ENCODE assay signal across 1 cellular context in the genomic region with DNA sequence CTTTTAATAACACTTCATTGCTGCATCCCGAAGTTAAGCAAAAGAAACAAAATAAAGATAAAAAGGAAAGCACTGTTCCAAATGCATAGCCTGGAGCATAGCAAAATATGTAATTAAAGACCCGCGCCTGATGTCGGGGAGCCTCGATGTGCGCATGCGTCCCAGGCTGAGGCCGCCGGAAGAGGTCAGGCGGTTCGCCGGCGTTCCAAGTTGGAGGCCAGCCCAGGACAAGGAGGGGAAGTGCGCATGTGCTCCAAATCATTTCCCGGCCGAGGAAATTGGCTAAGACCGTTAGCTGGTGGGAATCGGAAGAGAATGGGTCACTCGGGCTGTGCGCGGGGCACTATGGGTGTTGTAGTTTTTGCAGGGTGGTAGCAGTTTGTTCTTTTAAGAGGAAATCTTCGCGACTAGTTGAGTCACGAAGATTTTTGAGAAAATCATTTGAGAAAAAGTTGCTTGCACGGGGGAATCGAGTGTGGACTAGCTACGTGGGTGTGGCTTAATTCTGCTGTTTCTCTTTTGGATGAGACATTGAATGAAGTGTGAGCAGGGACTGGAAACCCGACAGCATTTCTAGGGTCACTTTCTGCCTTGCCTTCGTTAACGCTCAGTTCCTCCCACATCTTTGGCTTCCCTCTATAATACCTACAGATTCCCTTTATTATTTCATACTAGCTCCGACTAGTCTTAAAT.
A peak's percentile ranks its signal among the peaks of the same experiment; 100 is the strongest.
TF ChIP-seq lines count a peak whose summit lies in the region.

No MANE protein-coding gene starts in this region.

TF ChIP-seq in HepG2, 621 proteins besides CTCF, POLR2A, EP300 and RAD21 (continued from another document):
- TF ChIP-seq, protein P1, sequence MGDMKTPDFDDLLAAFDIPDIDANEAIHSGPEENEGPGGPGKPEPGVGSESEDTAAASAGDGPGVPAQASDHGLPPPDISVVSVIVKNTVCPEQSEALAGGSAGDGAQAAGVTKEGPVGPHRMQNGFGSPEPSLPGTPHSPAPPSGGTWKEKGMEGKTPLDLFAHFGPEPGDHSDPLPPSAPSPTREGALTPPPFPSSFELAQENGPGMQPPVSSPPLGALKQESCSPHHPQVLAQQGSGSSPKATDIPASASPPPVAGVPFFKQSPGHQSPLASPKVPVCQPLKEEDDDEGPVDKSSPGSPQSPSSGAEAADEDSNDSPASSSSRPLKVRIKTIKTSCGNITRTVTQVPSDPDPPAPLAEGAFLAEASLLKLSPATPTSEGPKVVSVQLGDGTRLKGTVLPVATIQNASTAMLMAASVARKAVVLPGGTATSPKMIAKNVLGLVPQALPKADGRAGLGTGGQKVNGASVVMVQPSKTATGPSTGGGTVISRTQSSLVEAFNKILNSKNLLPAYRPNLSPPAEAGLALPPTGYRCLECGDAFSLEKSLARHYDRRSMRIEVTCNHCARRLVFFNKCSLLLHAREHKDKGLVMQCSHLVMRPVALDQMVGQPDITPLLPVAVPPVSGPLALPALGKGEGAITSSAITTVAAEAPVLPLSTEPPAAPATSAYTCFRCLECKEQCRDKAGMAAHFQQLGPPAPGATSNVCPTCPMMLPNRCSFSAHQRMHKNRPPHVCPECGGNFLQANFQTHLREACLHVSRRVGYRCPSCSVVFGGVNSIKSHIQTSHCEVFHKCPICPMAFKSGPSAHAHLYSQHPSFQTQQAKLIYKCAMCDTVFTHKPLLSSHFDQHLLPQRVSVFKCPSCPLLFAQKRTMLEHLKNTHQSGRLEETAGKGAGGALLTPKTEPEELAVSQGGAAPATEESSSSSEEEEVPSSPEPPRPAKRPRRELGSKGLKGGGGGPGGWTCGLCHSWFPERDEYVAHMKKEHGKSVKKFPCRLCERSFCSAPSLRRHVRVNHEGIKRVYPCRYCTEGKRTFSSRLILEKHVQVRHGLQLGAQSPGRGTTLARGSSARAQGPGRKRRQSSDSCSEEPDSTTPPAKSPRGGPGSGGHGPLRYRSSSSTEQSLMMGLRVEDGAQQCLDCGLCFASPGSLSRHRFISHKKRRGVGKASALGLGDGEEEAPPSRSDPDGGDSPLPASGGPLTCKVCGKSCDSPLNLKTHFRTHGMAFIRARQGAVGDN (CRISPR knock-in tag; IDR thresholded peaks at IDR 0.05), result peak; percentile 16; the same call in 1 of the 2 replicates
- TF ChIP-seq THAP11 (CRISPR knock-in tag; IDR thresholded peaks at IDR 0.05) (peak; percentile 96), GABPB1 (CRISPR knock-in tag; IDR thresholded peaks at IDR 0.05) (peak; percentile 90), CBX1 (IDR thresholded peaks at IDR 0.05; ENCODE audit: low read depth) (peak; percentile 63), MYC (CRISPR knock-in tag; IDR thresholded peaks at IDR 0.05; ENCODE audit: borderline replicate concordance) (no peak), ZZZ3 (CRISPR knock-in tag; IDR thresholded peaks at IDR 0.05; ENCODE audit: borderline replicate concordance) (no peak), HCFC1 (IDR thresholded peaks at IDR 0.05; ENCODE audit: low read depth, low read length) (peak; percentile 49; the same call in 1 of the 2 replicates), HMG20B (CRISPR knock-in tag; conservative IDR thresholded peaks at IDR 0.05) (0 out of 2 replicates have a peak, but pooled peaks have one; percentile 15), GABPA (IDR thresholded peaks at IDR 0.05; ENCODE audit: low read depth, low read length) (peak; percentile 53), GABPA (CRISPR knock-in tag; IDR thresholded peaks at IDR 0.05; ENCODE audit: low read depth) (peak; percentile 86), NR2C2 (CRISPR knock-in tag; IDR thresholded peaks at IDR 0.05; ENCODE audit: borderline replicate concordance) (peak; percentile 78), ZNF652 (CRISPR knock-in tag; IDR thresholded peaks at IDR 0.05; ENCODE audit: borderline replicate concordance, low read depth) (peak; percentile 47; the same call in 1 of the 2 replicates)
- TF ChIP-seq, protein P2, sequence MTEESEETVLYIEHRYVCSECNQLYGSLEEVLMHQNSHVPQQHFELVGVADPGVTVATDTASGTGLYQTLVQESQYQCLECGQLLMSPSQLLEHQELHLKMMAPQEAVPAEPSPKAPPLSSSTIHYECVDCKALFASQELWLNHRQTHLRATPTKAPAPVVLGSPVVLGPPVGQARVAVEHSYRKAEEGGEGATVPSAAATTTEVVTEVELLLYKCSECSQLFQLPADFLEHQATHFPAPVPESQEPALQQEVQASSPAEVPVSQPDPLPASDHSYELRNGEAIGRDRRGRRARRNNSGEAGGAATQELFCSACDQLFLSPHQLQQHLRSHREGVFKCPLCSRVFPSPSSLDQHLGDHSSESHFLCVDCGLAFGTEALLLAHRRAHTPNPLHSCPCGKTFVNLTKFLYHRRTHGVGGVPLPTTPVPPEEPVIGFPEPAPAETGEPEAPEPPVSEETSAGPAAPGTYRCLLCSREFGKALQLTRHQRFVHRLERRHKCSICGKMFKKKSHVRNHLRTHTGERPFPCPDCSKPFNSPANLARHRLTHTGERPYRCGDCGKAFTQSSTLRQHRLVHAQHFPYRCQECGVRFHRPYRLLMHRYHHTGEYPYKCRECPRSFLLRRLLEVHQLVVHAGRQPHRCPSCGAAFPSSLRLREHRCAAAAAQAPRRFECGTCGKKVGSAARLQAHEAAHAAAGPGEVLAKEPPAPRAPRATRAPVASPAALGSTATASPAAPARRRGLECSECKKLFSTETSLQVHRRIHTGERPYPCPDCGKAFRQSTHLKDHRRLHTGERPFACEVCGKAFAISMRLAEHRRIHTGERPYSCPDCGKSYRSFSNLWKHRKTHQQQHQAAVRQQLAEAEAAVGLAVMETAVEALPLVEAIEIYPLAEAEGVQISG (CRISPR knock-in tag; IDR thresholded peaks at IDR 0.05), result peak; percentile 42; the same call in 1 of the 2 replicates
TF ChIP-seq in HepG2: peak in this region for 11.
